ENCODE assay signal across 18 cellular contexts in genomic region chr6:87815449-87815848, GRCh38.
A peak's percentile ranks its signal among the peaks of the same experiment; 100 is the strongest.
DNase-seq lines count a peak whose midpoint lies in the region; ATAC-seq, FAIRE-seq and TF ChIP-seq lines count a peak whose summit lies in the region.
"Had no signal": no experiment of that assay in that cellular context is flagged by ENCODE, and none has a peak within 500 bp of the region (broad histone marks: within the 10 kb centered on the region; RNA-seq: fewer than 3 reads in every experiment).

No MANE protein-coding gene starts in this region.

- POLR2A ChIA-PET in HepG2 (lab: Yijun Ruan, JAX), result interaction anchor here (1.1 kb wide), 1 partner anchor 9 kb away, joined by 5 read pairs; no protein-coding TSS in a partner anchor
- POLR2A ChIA-PET in GM12878 (lab: Charles Lee), result no interaction called here

- H3K4me3 ChIP-seq in HepG2 (replicated peaks in 1 of 3; ENCODE audit: insufficient read depth in 1 of 3, low read depth in 2 of 3, low read length in 3 of 3) (no peak overlapping the region), right lobe of liver (no peak overlapping the region), GM12878 (no peak overlapping the region), osteoblast (ENCODE audit: insufficient read depth, low read length) (no peak overlapping the region)
- H3K4me3 ChIP-seq: BLaER1 had no signal

- DNase-seq in HepG2 (ENCODE audit: low spot score) (no peak), right lobe of liver (no peak), GM12878 (ENCODE audit: low read depth, low spot score) (no peak), osteoblast (ENCODE audit: insufficient read length, low spot score, missing footprints) (peak; percentile 56), ureter (ENCODE audit: low spot score) (no peak), foreskin melanocyte (no peak)
- DNase-seq in stimulated activated CD4-positive, alpha-beta T cell treated with anti-CD3 and anti-CD28 coated beads, Interleukin-4, amount 100 ng/mL, for 4 hours, result no peak
- DNase-seq: 8988T; CD4-positive, alpha-beta memory T cell; DMS53; DND-41; GOT3; H9 had no signal

- H3K36me3 ChIP-seq in HepG2 (replicated peaks in 1 of 2; ENCODE audit: control insufficient read depth in 1 of 2, insufficient read depth in 2 of 2, low read length in 2 of 2) (no peaks in the 10 kb centered on the region), right lobe of liver (no peaks in the 10 kb centered on the region), GM12878 (ENCODE audit: control insufficient read depth in 2 of 2, insufficient read depth in 2 of 2, low read length in 1 of 2) (no peaks in the 10 kb centered on the region; a peak in 1 of 4 replicates), osteoblast (ENCODE audit: insufficient read depth, low read length) (no peaks in the 10 kb centered on the region)
- H3K36me3 ChIP-seq: BLaER1 had no signal

- H3K9ac ChIP-seq in HepG2 (ENCODE audit: insufficient read depth, low read depth, low read length), result no peak overlapping the region
- H3K9ac ChIP-seq in GM12878 (ENCODE audit: control insufficient read depth, insufficient read depth, low read length), result no peak overlapping the region
- H3K9ac ChIP-seq: BLaER1 had no signal

- FAIRE-seq in HepG2 (lab: Jason Lieb, UNC) (peak; percentile 15), GM12878 (lab: Jason Lieb, UNC) (no peak)
- FAIRE-seq: G401.6, GM12892, HTR-8/SVneo had no signal

- H3K27me3 ChIP-seq in HepG2 (ENCODE audit: control insufficient read depth in 1 of 2, insufficient read depth in 2 of 2, low read length in 2 of 2), result no peaks in the 10 kb centered on the region
- H3K27me3 ChIP-seq in right lobe of liver, result no peaks in the 10 kb centered on the region
- H3K27me3 ChIP-seq in GM12878 (replicated peaks in 1 of 2; ENCODE audit: control insufficient read depth in 2 of 2, insufficient read depth in 2 of 2, low read length in 1 of 2), result no peaks in the 10 kb centered on the region
- H3K27me3 ChIP-seq in osteoblast (ENCODE audit: insufficient read depth, low read length), result peaks cover 12% of the 10 kb centered on the region
- H3K27me3 ChIP-seq: BLaER1 had no signal

- H3K4me1 ChIP-seq in HepG2 (ENCODE audit: insufficient read depth, low read length), result peaks cover 43% of the 10 kb centered on the region
- peaks cover 0 to 7% (median 0%) of the 10 kb centered on the region in 4 donors for H3K4me1 ChIP-seq in right lobe of liver
- H3K4me1 ChIP-seq in GM12878 (ENCODE audit: control insufficient read depth, insufficient read depth, low read length), result no peaks in the 10 kb centered on the region
- H3K4me1 ChIP-seq in osteoblast (ENCODE audit: insufficient read depth, low read length), result peaks cover 14% of the 10 kb centered on the region
- H3K4me1 ChIP-seq: BLaER1 had no signal

- H3K27ac ChIP-seq in HepG2 (ENCODE audit: extremely low read length, insufficient read depth, low read length) (no peak overlapping the region), right lobe of liver (no peak overlapping the region), GM12878 (ENCODE audit: control insufficient read depth, insufficient read depth) (no peak overlapping the region), osteoblast (ENCODE audit: low read depth, low read length) (no peak overlapping the region)
- H3K27ac ChIP-seq: BLaER1 had no signal

- H2AFZ ChIP-seq in HepG2 (ENCODE audit: low read length) (no peak overlapping the region), GM12878 (ENCODE audit: control insufficient read depth, low read depth, low read length) (no peak overlapping the region), osteoblast (ENCODE audit: low read length) (no peak overlapping the region)

- CTCF ChIA-PET in HepG2 (lab: Yijun Ruan, JAX; ENCODE audit: low intra/inter-chr PET ratio, low total read pairs) (no interaction called here), GM12878 (lab: Yijun Ruan, JAX) (interaction anchor here (0.6 to 1.8 kb wide), 2 partner anchors 16 to 146 kb away, joined by 3 to 4 read pairs; no protein-coding TSS in a partner anchor)

- intact Hi-C loops in HepG2 (cut with micrococcal nuclease; ENCODE audit: unreplicated experiment), result no loop called here
- intact Hi-C loops in right lobe of liver (cut with DNase I), result no loop called here
- intact Hi-C loops in GM12878 (cut with micrococcal nuclease; ENCODE audit: unreplicated experiment), result no loop called here

- ATAC-seq in HepG2 (no peak), right lobe of liver (no peak), GM12878 (no peak), esophagus mucosa (peak; percentile 49)

- BruUV-seq in HepG2 (replicated peaks; lab: Mats Ljungman, UMichigan) (no TSS peak), GM12878 (replicated peaks; lab: Mats Ljungman, UMichigan) (no TSS peak)

- TF ChIP-seq CTCF in HepG2 (CRISPR knock-in tag; IDR thresholded peaks at IDR 0.05) (no peak), right lobe of liver (IDR thresholded peaks at IDR 0.05) (no peak), GM12878 (IDR thresholded peaks at IDR 0.05 in 2 of 3, conservative IDR thresholded peaks at IDR 0.05 in 1 of 3; ENCODE audit: control insufficient read depth in 2 of 3, extremely low read depth in 1 of 3, insufficient read depth in 1 of 3, low read depth in 3 of 3, low read length in 3 of 3) (no peak), osteoblast (IDR thresholded peaks at IDR 0.05; ENCODE audit: extremely low read depth, low read depth, low read length) (no peak)

- RAD21 ChIA-PET in GM12878 (lab: Charles Lee; ENCODE audit: unreplicated experiment), result interaction anchor here (1.4 to 2.8 kb wide), 2 partner anchors 10 to 16 kb away, joined by 4 to 10 read pairs; no protein-coding TSS in a partner anchor

- H3K79me2 ChIP-seq in HepG2 (ENCODE audit: insufficient read depth, low read length), result no peaks in the 10 kb centered on the region
- no peaks in the 10 kb centered on the region for H3K79me2 ChIP-seq in GM12878 (ENCODE audit: control insufficient read depth, insufficient read depth, low read length)
- H3K79me2 ChIP-seq in osteoblast (ENCODE audit: insufficient read depth, low read length), result no peaks in the 10 kb centered on the region

- H3K9me3 ChIP-seq in HepG2 (ENCODE audit: low read length), result no peaks in the 10 kb centered on the region
- H3K9me3 ChIP-seq in right lobe of liver, result no peaks in the 10 kb centered on the region
- H3K9me3 ChIP-seq in GM12878 (replicated peaks; ENCODE audit: control insufficient read depth, insufficient read depth, low read length), result no peaks in the 10 kb centered on the region; the same call in 2 of the 3 replicates
- H3K9me3 ChIP-seq in osteoblast (ENCODE audit: low read depth, low read length), result no peaks in the 10 kb centered on the region
- H3K9me3 ChIP-seq: BLaER1 had no signal

- TF ChIP-seq RAD21 in HepG2 (CRISPR knock-in tag; IDR thresholded peaks at IDR 0.05) (no peak), GM12878 (IDR thresholded peaks at IDR 0.05; ENCODE audit: insufficient read depth, low read depth, low read length) (no peak)

- no peak overlapping the region for H3K4me2 ChIP-seq in HepG2 (ENCODE audit: low read depth, low read length)
- H3K4me2 ChIP-seq in GM12878 (ENCODE audit: control insufficient read depth, insufficient read depth), result no peak overlapping the region
- no peak overlapping the region for H3K4me2 ChIP-seq in osteoblast (ENCODE audit: insufficient read depth, low read length)
- H3K4me2 ChIP-seq: BLaER1 had no signal

- no peaks in the 10 kb centered on the region for H4K20me1 ChIP-seq in HepG2 (ENCODE audit: insufficient read depth, low read length)
- H4K20me1 ChIP-seq in GM12878 (ENCODE audit: control insufficient read depth, insufficient read depth), result no peaks in the 10 kb centered on the region
- H4K20me1 ChIP-seq in osteoblast (ENCODE audit: insufficient read depth, low read length), result no peaks in the 10 kb centered on the region
- H4K20me1 ChIP-seq: BLaER1 had no signal

- 95% methylated on average over 1 of the region's 1 CpG for WGBS in HepG2 (ENCODE audit: low lambda C conversion rate)
- 100% methylated on average over 1 of the region's 1 CpG for WGBS in right lobe of liver (ENCODE audit: insufficient coverage, low coverage, low lambda C conversion rate, missing lambda C conversion rate)
- WGBS in GM12878 (ENCODE audit: insufficient coverage, insufficient replicate concordance, low lambda C conversion rate, missing lambda C conversion rate), result 4% methylated on average over 1 of the region's 1 CpG

- SMC1A ChIA-PET in GM12878 (lab: Charles Lee; ENCODE audit: uncharacterized antibody, unreplicated experiment), result interaction anchor here (0.8 to 1.5 kb wide), 5 partner anchors 9 to 147 kb away, joined by 3 to 4 read pairs (median 3); no protein-coding TSS in a partner anchor

- no peak for TF ChIP-seq EP300 in HepG2 (IDR thresholded peaks at IDR 0.05; ENCODE audit: low read depth in 2 of 2, low read length in 2 of 2)
- no peak for TF ChIP-seq EP300 in HepG2 (CRISPR knock-in tag; IDR thresholded peaks at IDR 0.05; ENCODE audit: borderline replicate concordance)
- TF ChIP-seq EP300 in GM12878 (IDR thresholded peaks at IDR 0.05; ENCODE audit: borderline replicate concordance in 1 of 2, control insufficient read depth in 1 of 2, low read depth in 2 of 2, low read length in 2 of 2), result no peak

- in situ Hi-C loops in HepG2 (cut with HindIII; ENCODE audit: extremely low pct_ligation_motif_present, low pct_unique_long_range_greater_than_20kb), result no loop called here
- in situ Hi-C loops in GM12878 (cut with MboI), result no loop called here

- no peak for TF ChIP-seq POLR2A in HepG2 (IDR thresholded peaks at IDR 0.05; ENCODE audit: insufficient read depth in 1 of 2, low read depth in 2 of 2, low read length in 2 of 2)
- no peak for TF ChIP-seq POLR2A in right lobe of liver (IDR thresholded peaks at IDR 0.05)
- no peak for TF ChIP-seq POLR2A in GM12878 (IDR thresholded peaks at IDR 0.05; ENCODE audit: low read depth, low read length)

TF ChIP-seq in HepG2, 621 proteins besides CTCF, POLR2A, EP300 and RAD21 (continues in another document):
- peak; percentile 71 for TF ChIP-seq ZNF143 (CRISPR knock-in tag; IDR thresholded peaks at IDR 0.05)

TF ChIP-seq in GM12878, 131 proteins besides CTCF, POLR2A, EP300 and RAD21:
- TF ChIP-seq ZBED1 (IDR thresholded peaks at IDR 0.05; ENCODE audit: borderline replicate concordance) (no peak), USF2 (IDR thresholded peaks at IDR 0.05; ENCODE audit: borderline replicate concordance, low read depth, low read length) (no peak), SP1 (IDR thresholded peaks at IDR 0.05; ENCODE audit: low read depth, low read length) (no peak), SIX5 (IDR thresholded peaks at IDR 0.05; ENCODE audit: low read depth, low read length, severe bottlenecking) (peak; percentile 3)
